1 cellular context compared by ENCODE assay signal in the genomic region with DNA sequence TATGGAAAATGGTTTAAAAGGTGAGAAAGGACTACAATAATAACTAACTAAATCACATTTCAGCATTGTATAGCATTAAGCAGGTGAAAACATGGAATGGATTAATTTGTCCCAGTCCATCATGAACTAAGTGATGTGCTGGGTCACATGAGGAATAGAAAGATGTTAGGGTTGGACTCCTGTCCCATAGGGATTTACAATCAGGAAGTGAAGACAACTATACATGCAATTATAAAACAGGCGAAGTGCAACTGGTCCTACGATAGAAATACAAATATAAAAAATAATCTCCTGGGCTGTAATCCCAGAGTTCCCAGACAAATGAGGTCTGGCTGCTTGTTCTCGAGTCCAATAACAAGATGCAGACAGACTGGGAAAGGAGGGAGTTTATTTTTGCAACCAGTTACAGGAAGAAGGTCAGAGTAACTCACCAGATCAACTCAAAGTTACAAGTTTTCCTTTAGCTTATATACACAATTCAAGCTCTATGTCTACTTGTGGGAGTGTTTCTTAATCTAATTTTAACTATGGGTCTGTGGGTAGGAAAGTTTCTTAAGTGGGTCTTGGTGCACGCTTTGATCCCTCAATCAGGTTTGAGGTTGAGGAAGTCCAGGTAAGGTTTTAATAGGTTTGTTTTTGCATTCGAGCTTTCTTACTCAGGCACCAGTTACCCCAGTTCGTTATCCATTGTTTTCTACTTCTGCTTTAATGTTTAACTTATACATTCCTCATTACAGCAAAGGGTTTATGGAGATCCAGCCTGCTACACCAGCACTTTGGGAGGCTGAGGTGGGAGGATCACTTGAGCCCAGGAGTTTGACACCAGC.
TF ChIP-seq lines count a peak whose summit lies in the region.

No MANE protein-coding gene starts in this region.

TF ChIP-seq in GM23338, 12 proteins besides CTCF, POLR2A, EP300 and RAD21 (continued from another document):
- TF ChIP-seq, protein P1, sequence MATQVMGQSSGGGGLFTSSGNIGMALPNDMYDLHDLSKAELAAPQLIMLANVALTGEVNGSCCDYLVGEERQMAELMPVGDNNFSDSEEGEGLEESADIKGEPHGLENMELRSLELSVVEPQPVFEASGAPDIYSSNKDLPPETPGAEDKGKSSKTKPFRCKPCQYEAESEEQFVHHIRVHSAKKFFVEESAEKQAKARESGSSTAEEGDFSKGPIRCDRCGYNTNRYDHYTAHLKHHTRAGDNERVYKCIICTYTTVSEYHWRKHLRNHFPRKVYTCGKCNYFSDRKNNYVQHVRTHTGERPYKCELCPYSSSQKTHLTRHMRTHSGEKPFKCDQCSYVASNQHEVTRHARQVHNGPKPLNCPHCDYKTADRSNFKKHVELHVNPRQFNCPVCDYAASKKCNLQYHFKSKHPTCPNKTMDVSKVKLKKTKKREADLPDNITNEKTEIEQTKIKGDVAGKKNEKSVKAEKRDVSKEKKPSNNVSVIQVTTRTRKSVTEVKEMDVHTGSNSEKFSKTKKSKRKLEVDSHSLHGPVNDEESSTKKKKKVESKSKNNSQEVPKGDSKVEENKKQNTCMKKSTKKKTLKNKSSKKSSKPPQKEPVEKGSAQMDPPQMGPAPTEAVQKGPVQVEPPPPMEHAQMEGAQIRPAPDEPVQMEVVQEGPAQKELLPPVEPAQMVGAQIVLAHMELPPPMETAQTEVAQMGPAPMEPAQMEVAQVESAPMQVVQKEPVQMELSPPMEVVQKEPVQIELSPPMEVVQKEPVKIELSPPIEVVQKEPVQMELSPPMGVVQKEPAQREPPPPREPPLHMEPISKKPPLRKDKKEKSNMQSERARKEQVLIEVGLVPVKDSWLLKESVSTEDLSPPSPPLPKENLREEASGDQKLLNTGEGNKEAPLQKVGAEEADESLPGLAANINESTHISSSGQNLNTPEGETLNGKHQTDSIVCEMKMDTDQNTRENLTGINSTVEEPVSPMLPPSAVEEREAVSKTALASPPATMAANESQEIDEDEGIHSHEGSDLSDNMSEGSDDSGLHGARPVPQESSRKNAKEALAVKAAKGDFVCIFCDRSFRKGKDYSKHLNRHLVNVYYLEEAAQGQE (IDR thresholded peaks at IDR 0.05; ENCODE audit: unreplicated experiment): no peak
